Comparison of ENCODE assay signal across 1 cellular context in the genomic region with DNA sequence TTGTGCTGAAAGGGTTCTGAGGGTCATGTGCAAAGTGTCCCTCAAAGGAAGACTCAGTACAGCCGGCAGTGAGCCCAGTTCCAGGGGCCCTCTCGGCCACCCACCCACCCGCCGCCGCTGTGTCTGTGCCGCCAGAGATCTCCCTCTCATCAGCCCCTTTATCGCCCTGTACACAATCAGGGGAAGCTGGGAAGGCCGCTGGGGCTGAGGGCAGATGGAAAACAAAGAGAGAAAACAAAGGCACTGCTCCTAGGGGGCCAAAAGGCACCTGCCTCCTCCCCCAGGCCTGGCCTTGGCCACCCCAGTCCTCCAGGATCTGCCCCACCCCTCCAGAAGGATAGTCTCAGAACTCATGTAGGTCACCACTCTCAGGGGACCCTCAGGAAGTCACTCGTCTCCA.
TF ChIP-seq lines count a peak whose summit lies in the region.

No MANE protein-coding gene starts in this region.

TF ChIP-seq in HepG2, 621 proteins besides CTCF, POLR2A, EP300 and RAD21 (continued from another document):
- TF ChIP-seq, protein P1, sequence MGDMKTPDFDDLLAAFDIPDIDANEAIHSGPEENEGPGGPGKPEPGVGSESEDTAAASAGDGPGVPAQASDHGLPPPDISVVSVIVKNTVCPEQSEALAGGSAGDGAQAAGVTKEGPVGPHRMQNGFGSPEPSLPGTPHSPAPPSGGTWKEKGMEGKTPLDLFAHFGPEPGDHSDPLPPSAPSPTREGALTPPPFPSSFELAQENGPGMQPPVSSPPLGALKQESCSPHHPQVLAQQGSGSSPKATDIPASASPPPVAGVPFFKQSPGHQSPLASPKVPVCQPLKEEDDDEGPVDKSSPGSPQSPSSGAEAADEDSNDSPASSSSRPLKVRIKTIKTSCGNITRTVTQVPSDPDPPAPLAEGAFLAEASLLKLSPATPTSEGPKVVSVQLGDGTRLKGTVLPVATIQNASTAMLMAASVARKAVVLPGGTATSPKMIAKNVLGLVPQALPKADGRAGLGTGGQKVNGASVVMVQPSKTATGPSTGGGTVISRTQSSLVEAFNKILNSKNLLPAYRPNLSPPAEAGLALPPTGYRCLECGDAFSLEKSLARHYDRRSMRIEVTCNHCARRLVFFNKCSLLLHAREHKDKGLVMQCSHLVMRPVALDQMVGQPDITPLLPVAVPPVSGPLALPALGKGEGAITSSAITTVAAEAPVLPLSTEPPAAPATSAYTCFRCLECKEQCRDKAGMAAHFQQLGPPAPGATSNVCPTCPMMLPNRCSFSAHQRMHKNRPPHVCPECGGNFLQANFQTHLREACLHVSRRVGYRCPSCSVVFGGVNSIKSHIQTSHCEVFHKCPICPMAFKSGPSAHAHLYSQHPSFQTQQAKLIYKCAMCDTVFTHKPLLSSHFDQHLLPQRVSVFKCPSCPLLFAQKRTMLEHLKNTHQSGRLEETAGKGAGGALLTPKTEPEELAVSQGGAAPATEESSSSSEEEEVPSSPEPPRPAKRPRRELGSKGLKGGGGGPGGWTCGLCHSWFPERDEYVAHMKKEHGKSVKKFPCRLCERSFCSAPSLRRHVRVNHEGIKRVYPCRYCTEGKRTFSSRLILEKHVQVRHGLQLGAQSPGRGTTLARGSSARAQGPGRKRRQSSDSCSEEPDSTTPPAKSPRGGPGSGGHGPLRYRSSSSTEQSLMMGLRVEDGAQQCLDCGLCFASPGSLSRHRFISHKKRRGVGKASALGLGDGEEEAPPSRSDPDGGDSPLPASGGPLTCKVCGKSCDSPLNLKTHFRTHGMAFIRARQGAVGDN (CRISPR knock-in tag; IDR thresholded peaks at IDR 0.05) = peak; percentile 52
- TF ChIP-seq ZNF235 (CRISPR knock-in tag; IDR thresholded peaks at IDR 0.05; ENCODE audit: borderline replicate concordance) (no peak), HNF4A (CRISPR knock-in tag; IDR thresholded peaks at IDR 0.05) (0 out of 2 replicates have a peak, but pooled peaks have one; percentile 0)
